Comparison of ENCODE assay signal across 8 cellular contexts in the genomic region with DNA sequence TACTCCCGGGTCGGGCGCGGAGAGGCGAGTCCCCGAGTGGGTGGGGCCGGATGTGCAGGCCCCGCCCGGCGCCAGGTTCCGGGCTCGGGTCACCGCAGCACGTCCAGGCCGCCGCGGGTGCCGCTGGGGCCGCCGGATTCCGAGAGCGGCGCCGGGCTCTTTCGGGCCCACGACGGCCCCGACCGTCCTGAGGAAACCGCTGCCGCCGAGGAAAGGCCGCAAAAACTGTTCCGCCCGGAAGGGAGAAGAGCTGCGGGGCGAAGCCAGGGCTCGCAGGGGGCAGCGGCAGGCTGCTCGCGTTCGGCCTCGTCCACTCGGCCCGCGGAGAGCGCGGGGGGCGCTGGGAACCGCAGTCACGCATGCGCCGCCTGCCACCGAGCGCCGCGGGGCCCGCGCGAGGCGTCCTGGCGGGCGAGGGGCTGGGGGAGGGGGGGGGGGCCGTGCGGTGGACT. TPM values are rescaled to one million over a fixed set of nuclear protein-coding genes. Genes with fewer than 3 reads are reported as not detected.
DNase-seq lines count a peak whose midpoint lies in the region; ATAC-seq and TF ChIP-seq lines count a peak whose summit lies in the region.

Gene ZKSCAN2 (minus strand): TSS at position 342 of the 452 bp plus-strand sequence. CDS start 718 bp downstream, outside the sequence.

- peak within 1 kb of the TSS; percentile 68 for H3K4me3 ChIP-seq in CD8-positive, alpha-beta T cell (ENCODE audit: low read depth, low read length)
- H3K4me3 ChIP-seq in NT2/D1 (ENCODE audit: insufficient read length, low read depth) (peak within 1 kb of the TSS; percentile 82), epithelial cell of esophagus (ENCODE audit: low read length) (peak within 1 kb of the TSS; percentile 84), mucosa of descending colon (peak within 1 kb of the TSS; percentile 56)

- no peak for TF ChIP-seq CTCF in CD8-positive, alpha-beta T cell (IDR thresholded peaks at IDR 0.05)
- TF ChIP-seq CTCF in epithelial cell of esophagus (IDR thresholded peaks at IDR 0.05; ENCODE audit: insufficient read depth, low read depth, low read length, missing control alignments) (no peak), mucosa of descending colon (IDR thresholded peaks at IDR 0.05) (no peak)

- POLR2A ChIA-PET in CD8-positive, alpha-beta T cell (lab: Charles Lee), result interaction anchor here (0.8 kb wide), 1 partner anchor 243 kb away, joined by 3 read pairs; no protein-coding TSS in a partner anchor

- ATAC-seq in CD8-positive, alpha-beta T cell, result peak; percentile 79
- ATAC-seq in GM19372 (IDR thresholded peaks at IDR 0.05; ENCODE audit: low read depth, unreplicated experiment), result peak; percentile 85
- ATAC-seq in HG03520 (IDR thresholded peaks at IDR 0.05; ENCODE audit: unreplicated experiment), result peak; percentile 90
- peak; percentile 97 for ATAC-seq in mucosa of descending colon

- peaks cover 37% of the 10 kb centered on the region for H3K36me3 Mint-ChIP-seq in CD8-positive, alpha-beta T cell

- intact Hi-C loops in CD8-positive, alpha-beta T cell (cut with DNase I, micrococcal nuclease), result loop anchor here (1.0 to 10.0 kb wide), 7 partner anchors 145 to 1805 kb away; partner anchors contain the start of genes RBBP6 (in 2 of the 2), ARHGAP17 (in 1 of the 2), COG7 (in 1 of the 2) and LCMT1 (in 1 of the 2)
- intact Hi-C loops in mucosa of descending colon (cut with DNase I, micrococcal nuclease), result no loop called here

- peak within 1 kb of the TSS; percentile 96 for H3K4me3 Mint-ChIP-seq in CD8-positive, alpha-beta T cell

- H3K27ac ChIP-seq in CD8-positive, alpha-beta T cell (ENCODE audit: low read depth, low read length), result peak within 1 kb of the TSS; percentile 79

- DNase-seq in CD8-positive, alpha-beta T cell, result peak; percentile 57 to 89 (median 75)
- DNase-seq in NT2/D1 (ENCODE audit: low read depth, low spot score), result peak; percentile 82
- peak; percentile 79 for DNase-seq in activated T-cell treated with anti-CD3 and anti-CD28 coated beads for 24 hours (ENCODE audit: low read depth)
- DNase-seq in epithelial cell of esophagus (ENCODE audit: low read depth), result peak; percentile 92
- DNase-seq in mucosa of descending colon, result peak; percentile 92 to 96 (median 95)
- DNase-seq in stimulated activated CD8-positive, alpha-beta memory T cell treated with anti-CD3 and anti-CD28 coated beads, Interleukin-4, amount 100 ng/mL, for 1 hour (ENCODE audit: low read depth in 2 of 2, low spot score in 1 of 2), result peak; percentile 49 to 59

- CTCF ChIA-PET in CD8-positive, alpha-beta T cell (lab: Charles Lee), result no interaction called here

- peak within 1 kb of the TSS; percentile 97 for H3K9ac ChIP-seq in NT2/D1 (ENCODE audit: insufficient read length, low read depth)

- peaks cover 38% of the 10 kb centered on the region for H3K4me1 ChIP-seq in CD8-positive, alpha-beta T cell (ENCODE audit: insufficient read depth, low read length)
- H3K4me1 ChIP-seq in NT2/D1 (ENCODE audit: insufficient read depth, insufficient read length) (peaks cover 2% of the 10 kb centered on the region), mucosa of descending colon (ENCODE audit: low read depth) (peaks cover 26% of the 10 kb centered on the region)

- H3K4me1 Mint-ChIP-seq in CD8-positive, alpha-beta T cell (ENCODE audit: low read depth), result peaks cover 62% of the 10 kb centered on the region

- peak within 1 kb of the TSS; percentile 95 for H3K27ac Mint-ChIP-seq in CD8-positive, alpha-beta T cell

- no peaks in the 10 kb centered on the region for H3K9me3 ChIP-seq in CD8-positive, alpha-beta T cell (ENCODE audit: low read length)
- H3K9me3 ChIP-seq in NT2/D1 (ENCODE audit: insufficient read depth, low read length), result no peaks in the 10 kb centered on the region
- no peaks in the 10 kb centered on the region for H3K9me3 ChIP-seq in mucosa of descending colon

- no peaks in the 10 kb centered on the region for H3K27me3 ChIP-seq in CD8-positive, alpha-beta T cell (ENCODE audit: insufficient read depth, low read length)
- no peaks in the 10 kb centered on the region for H3K27me3 ChIP-seq in NT2/D1 (ENCODE audit: insufficient read depth, insufficient read length)

- H3K36me3 ChIP-seq in CD8-positive, alpha-beta T cell (ENCODE audit: insufficient read depth, low read length), result no peaks in the 10 kb centered on the region
- peaks cover 44% of the 10 kb centered on the region for H3K36me3 ChIP-seq in NT2/D1 (ENCODE audit: insufficient read depth, insufficient read length, low read length)
- no peaks in the 10 kb centered on the region for H3K36me3 ChIP-seq in mucosa of descending colon (ENCODE audit: low read depth)

- no peaks in the 10 kb centered on the region for H3K27me3 Mint-ChIP-seq in CD8-positive, alpha-beta T cell (ENCODE audit: low read depth)

- H3K9me3 Mint-ChIP-seq in CD8-positive, alpha-beta T cell, result no peaks in the 10 kb centered on the region

RNA-seq across cellular contexts. Expression of gene ZKSCAN2, which starts in this region (rescaled TPM):
- 1 to 10 TPM; 9.3 to 9.4 TPM for total RNA-seq in CD8-positive, alpha-beta T cell
- 1 to 10 TPM; 2.1 to 5.9 (median 2.2) TPM for total RNA-seq in mucosa of descending colon

Comparison
In these comparisons a context has a peak if more than half of its experiments do, and no peak if none do; other contexts are left out.
1. Peak in every context shown above with its lines: DNase-seq, ATAC-seq, H3K4me3 ChIP-seq and H3K27ac ChIP-seq.
2. intact Hi-C loops: an anchor here in CD8-positive, alpha-beta T cell (1.0 to 10.0 kb wide); none called in mucosa of descending colon.